Comparison of ENCODE assay signal across 8 cellular contexts in the genomic region with DNA sequence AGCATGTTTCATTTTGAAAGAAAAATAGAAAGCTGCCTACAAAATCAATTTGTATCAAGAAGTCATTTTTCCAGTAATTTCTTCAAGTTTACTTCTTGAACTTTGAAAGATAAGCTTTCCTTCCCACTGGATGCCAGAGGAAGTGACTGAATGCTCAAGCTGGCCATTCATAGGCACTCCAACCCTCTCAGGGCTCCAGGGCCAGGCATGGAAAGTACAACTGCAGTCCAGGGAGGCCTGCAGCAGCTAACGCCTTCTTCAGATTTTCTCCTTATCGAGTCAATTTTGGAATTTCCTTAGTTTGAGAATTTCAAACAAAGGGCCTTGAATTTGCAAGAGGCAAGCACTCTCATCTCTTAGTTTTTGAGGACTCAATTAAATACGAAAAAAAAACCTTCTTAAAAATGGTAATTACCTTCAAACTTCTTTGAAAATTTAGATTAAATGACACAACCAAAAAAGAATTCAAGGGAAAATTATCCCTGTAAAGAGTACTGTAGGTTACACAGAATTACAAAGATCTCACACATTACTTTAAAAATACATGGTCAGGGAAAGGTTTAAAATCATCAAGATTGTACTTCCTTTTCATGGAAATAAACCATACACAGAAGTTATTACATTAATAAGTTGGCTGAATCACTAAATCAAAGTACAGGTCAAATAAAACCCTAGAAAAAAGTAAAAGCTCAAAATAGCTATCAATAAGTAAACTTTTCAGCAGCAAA. TPM values are rescaled to one million over a fixed set of nuclear protein-coding genes. Genes with fewer than 3 reads are reported as not detected.
A peak's percentile ranks its signal among the peaks of the same experiment; 100 is the strongest.
DNase-seq lines count a peak whose midpoint lies in the region; ATAC-seq, FAIRE-seq and TF ChIP-seq lines count a peak whose summit lies in the region.

No MANE protein-coding gene starts in this region.

- CTCF ChIA-PET in A673 (lab: Charles Lee): no interaction called here
- CTCF ChIA-PET in HEK293 (lab: Yijun Ruan, JAX): interaction anchor here (0.5 to 1.6 kb wide), 5 partner anchors 54 to 523 kb away, joined by 3 to 4 read pairs (median 3); no protein-coding TSS in a partner anchor

- H3K4me1 Mint-ChIP-seq in type B pancreatic cell (ENCODE audit: unreplicated experiment): peaks cover 40% of the 10 kb centered on the region

- H3K9me3 Mint-ChIP-seq in type B pancreatic cell: no peaks in the 10 kb centered on the region

- H3K4me3 ChIP-seq in A673 (ENCODE audit: low read depth, low read length, poor library complexity, severe bottlenecking) (peak overlapping the region; percentile 63), HEK293 (ENCODE audit: low read depth, low read length) (peak overlapping the region; percentile 90)

- H3K9me3 ChIP-seq in A673 (ENCODE audit: low read depth, low read length, poor library complexity, severe bottlenecking) (no peaks in the 10 kb centered on the region), HEK293 (ENCODE audit: control insufficient read depth, insufficient read depth, low read depth, low read length) (no peaks in the 10 kb centered on the region)

- FAIRE-seq in frontal cortex (lab: Jason Lieb, UNC): no peak

- peak; percentile 19 for DNase-seq in A673 (ENCODE audit: low spot score)
- peak; percentile 74 for DNase-seq in amniotic epithelial cell (ENCODE audit: low read depth)
- peak; percentile 50 for DNase-seq in kidney tubule cell (ENCODE audit: low spot score)
- DNase-seq in type B pancreatic cell (ENCODE audit: extremely low spot score, unreplicated experiment): no peak
- no peak for DNase-seq in frontal cortex (ENCODE audit: low spot score in 2 of 2)
- no peak for DNase-seq in NCI-H2196 (lab: John Stamatoyannopoulos, UW; ENCODE audit: unreplicated experiment)

- H3K4me3 Mint-ChIP-seq in type B pancreatic cell: peak overlapping the region; percentile 89

- no TSS peak for BruUV-seq in A673 (replicated peaks; lab: Mats Ljungman, UMichigan)

- H3K27ac ChIP-seq in A673 (ENCODE audit: low read depth, low read length, poor library complexity, severe bottlenecking): peak overlapping the region; percentile 93
- H3K27ac ChIP-seq in HEK293 (ENCODE audit: extremely low read depth, low read depth, low read length): no peak overlapping the region

- TF ChIP-seq CTCF in A673 (conservative IDR thresholded peaks at IDR 0.05; ENCODE audit: low read depth, low read length): no peak
- TF ChIP-seq CTCF in HEK293 (tag by site-specific recombination; IDR thresholded peaks at IDR 0.05): no peak
- no peak for TF ChIP-seq CTCF in type B pancreatic cell (conservative IDR thresholded peaks at IDR 0.05)

- H3K36me3 ChIP-seq in A673 (ENCODE audit: insufficient read depth, low read length, poor library complexity, severe bottlenecking): no peaks in the 10 kb centered on the region
- no peaks in the 10 kb centered on the region for H3K36me3 ChIP-seq in HEK293 (ENCODE audit: control insufficient read depth in 2 of 2, insufficient read depth in 1 of 2, low read length in 2 of 2)

- H3K4me1 ChIP-seq in A673 (ENCODE audit: insufficient read depth, low read length, poor library complexity, severe bottlenecking): peaks cover 20% of the 10 kb centered on the region
- H3K4me1 ChIP-seq in HEK293 (ENCODE audit: control insufficient read depth, insufficient read depth, low read length): peaks cover 8% of the 10 kb centered on the region

- no peak for ATAC-seq in HG03520 (IDR thresholded peaks at IDR 0.05; ENCODE audit: unreplicated experiment)

- POLR2A ChIA-PET in A673 (lab: Charles Lee; ENCODE audit: low non-redundant PET): no interaction called here
- POLR2A ChIA-PET in HEK293 (lab: Yijun Ruan, JAX): interaction anchor here (1.9 kb wide), 1 partner anchor 361 kb away, joined by 4 read pairs; a partner anchor contains a TSS

- H3K36me3 Mint-ChIP-seq in type B pancreatic cell: no peaks in the 10 kb centered on the region

- H3K27me3 Mint-ChIP-seq in type B pancreatic cell: no peaks in the 10 kb centered on the region

- peak overlapping the region; percentile 92 for H3K27ac Mint-ChIP-seq in type B pancreatic cell

- intact Hi-C loops in A673 (cut with micrococcal nuclease; ENCODE audit: unreplicated experiment): no loop called here

- no peaks in the 10 kb centered on the region for H3K27me3 ChIP-seq in A673 (replicated peaks; ENCODE audit: insufficient read depth, low read depth, low read length, poor library complexity)

TF ChIP-seq in HEK293, 187 proteins besides CTCF, POLR2A, EP300 and RAD21:
- TF ChIP-seq TCF7L2 (IDR thresholded peaks at IDR 0.05; ENCODE audit: borderline replicate concordance, low read depth, low read length): no peak
- TF ChIP-seq ZBTB20 (tag by site-specific recombination; IDR thresholded peaks at IDR 0.05): peak; percentile 99

RNA-seq across cellular contexts. Expression of a gene that starts 2.5 kb away (rescaled TPM):
- total RNA-seq in A673 (2021) (55.3 and 59.4 TPM in 2 replicates), type B pancreatic cell (ENCODE audit: low replicate concordance) (57.0 and 68.2 TPM in 2 replicates), frontal cortex (84.8 TPM)

Comparison
In these comparisons a context has a peak if more than half of its experiments do, and no peak if none do; other contexts are left out.
1. DNase-seq: peak in A673 (single experiment), amniotic epithelial cell (single experiment) and kidney tubule cell (single experiment); none in type B pancreatic cell (single experiment), frontal cortex (0 of 2) and NCI-H2196 (single experiment).